In the genomic region with DNA sequence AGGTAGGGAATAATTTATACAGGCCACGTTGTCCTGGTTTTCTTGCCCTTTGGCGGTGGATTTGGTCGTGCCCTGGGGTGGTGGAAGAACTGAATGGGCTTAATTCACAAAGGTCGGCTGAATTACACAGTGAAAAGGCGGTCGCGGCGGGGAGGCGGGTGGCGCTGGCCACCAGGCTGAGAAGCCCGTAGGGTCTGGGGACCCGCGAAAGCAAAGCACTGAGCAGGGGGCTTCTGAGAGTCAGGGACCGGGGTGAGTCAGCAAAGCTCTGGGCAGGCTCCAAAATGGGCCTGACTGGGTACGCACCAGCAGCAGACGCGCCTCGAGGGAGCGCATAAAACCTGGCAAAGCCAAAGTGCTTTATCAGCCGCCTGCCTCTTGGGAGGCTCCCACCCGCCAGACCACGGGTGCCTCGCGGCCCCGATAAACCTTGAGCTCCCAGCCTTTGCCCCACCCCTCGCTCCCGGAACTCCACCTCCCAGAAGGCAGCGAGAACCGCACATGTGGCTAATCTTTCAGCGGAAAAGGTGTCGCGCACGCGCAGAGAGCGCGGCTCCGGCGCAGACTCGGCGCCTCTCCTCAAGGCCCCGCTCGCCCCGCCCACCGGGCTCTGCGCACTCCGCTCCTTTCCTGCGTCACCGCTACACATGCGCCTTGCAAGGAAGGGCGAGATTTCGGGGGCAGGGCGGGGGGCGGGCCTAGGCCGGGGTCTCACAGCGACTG, we compare ENCODE assay signal across 1 cellular context.
A peak's percentile ranks its signal among the peaks of the same experiment; 100 is the strongest.
TF ChIP-seq lines count a peak whose summit lies in the region.

No MANE protein-coding gene starts in this region.

TF ChIP-seq in SK-N-SH, 30 proteins besides CTCF, POLR2A, EP300 and RAD21 (continued from another document):
- TF ChIP-seq, protein P1, sequence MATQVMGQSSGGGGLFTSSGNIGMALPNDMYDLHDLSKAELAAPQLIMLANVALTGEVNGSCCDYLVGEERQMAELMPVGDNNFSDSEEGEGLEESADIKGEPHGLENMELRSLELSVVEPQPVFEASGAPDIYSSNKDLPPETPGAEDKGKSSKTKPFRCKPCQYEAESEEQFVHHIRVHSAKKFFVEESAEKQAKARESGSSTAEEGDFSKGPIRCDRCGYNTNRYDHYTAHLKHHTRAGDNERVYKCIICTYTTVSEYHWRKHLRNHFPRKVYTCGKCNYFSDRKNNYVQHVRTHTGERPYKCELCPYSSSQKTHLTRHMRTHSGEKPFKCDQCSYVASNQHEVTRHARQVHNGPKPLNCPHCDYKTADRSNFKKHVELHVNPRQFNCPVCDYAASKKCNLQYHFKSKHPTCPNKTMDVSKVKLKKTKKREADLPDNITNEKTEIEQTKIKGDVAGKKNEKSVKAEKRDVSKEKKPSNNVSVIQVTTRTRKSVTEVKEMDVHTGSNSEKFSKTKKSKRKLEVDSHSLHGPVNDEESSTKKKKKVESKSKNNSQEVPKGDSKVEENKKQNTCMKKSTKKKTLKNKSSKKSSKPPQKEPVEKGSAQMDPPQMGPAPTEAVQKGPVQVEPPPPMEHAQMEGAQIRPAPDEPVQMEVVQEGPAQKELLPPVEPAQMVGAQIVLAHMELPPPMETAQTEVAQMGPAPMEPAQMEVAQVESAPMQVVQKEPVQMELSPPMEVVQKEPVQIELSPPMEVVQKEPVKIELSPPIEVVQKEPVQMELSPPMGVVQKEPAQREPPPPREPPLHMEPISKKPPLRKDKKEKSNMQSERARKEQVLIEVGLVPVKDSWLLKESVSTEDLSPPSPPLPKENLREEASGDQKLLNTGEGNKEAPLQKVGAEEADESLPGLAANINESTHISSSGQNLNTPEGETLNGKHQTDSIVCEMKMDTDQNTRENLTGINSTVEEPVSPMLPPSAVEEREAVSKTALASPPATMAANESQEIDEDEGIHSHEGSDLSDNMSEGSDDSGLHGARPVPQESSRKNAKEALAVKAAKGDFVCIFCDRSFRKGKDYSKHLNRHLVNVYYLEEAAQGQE (IDR thresholded peaks at IDR 0.05; ENCODE audit: low read depth, low read length), result no peak
- TF ChIP-seq ELF1 (IDR thresholded peaks at IDR 0.05) (no peak; the same call in none of the 2 replicates), SMC3 (IDR thresholded peaks at IDR 0.05; ENCODE audit: low read depth, low read length) (no peak), EZH2phosphoT487 (IDR thresholded peaks at IDR 0.05; ENCODE audit: borderline replicate concordance, low read depth) (no peak), FOXM1 (IDR thresholded peaks at IDR 0.05; ENCODE audit: low read depth) (no peak), MXI1 (IDR thresholded peaks at IDR 0.05; ENCODE audit: low read depth, low read length) (peak; percentile 93), SIN3A (IDR thresholded peaks at IDR 0.05; ENCODE audit: borderline replicate concordance, low read depth, low read length) (no peak), GATA2 (CRISPR knock-in tag; IDR thresholded peaks at IDR 0.05) (no peak), POLR2AphosphoS5 (IDR thresholded peaks at IDR 0.05; ENCODE audit: low read depth, low read length) (peak; percentile 85), YY1 (IDR thresholded peaks at IDR 0.05; ENCODE audit: low read depth) (no peak), NRF1 (IDR thresholded peaks at IDR 0.05; ENCODE audit: low read depth, low read length) (peak; percentile 99), FOXJ3 (CRISPR knock-in tag; IDR thresholded peaks at IDR 0.05) (no peak), RFX5 (IDR thresholded peaks at IDR 0.05; ENCODE audit: low read length) (no peak), MEF2A (IDR thresholded peaks at IDR 0.05; ENCODE audit: borderline replicate concordance, low read depth) (no peak), TEAD4 (IDR thresholded peaks at IDR 0.05; ENCODE audit: borderline replicate concordance, insufficient read depth) (no peak), NFIC (IDR thresholded peaks at IDR 0.05; ENCODE audit: borderline replicate concordance) (no peak), JUND (IDR thresholded peaks at IDR 0.05) (0 out of 2 replicates have a peak, but pooled peaks have one; percentile 39), TCF12 (IDR thresholded peaks at IDR 0.05) (no peak; the same call in 1 of the 2 replicates), GABPA (IDR thresholded peaks at IDR 0.05; ENCODE audit: low read depth) (no peak), FOSL2 (IDR thresholded peaks at IDR 0.05; ENCODE audit: borderline replicate concordance, low read depth) (no peak)
- TF ChIP-seq, protein P2, sequence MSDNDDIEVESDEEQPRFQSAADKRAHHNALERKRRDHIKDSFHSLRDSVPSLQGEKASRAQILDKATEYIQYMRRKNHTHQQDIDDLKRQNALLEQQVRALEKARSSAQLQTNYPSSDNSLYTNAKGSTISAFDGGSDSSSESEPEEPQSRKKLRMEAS (IDR thresholded peaks at IDR 0.05; ENCODE audit: low read depth), result peak; percentile 96
- TF ChIP-seq, protein P3, sequence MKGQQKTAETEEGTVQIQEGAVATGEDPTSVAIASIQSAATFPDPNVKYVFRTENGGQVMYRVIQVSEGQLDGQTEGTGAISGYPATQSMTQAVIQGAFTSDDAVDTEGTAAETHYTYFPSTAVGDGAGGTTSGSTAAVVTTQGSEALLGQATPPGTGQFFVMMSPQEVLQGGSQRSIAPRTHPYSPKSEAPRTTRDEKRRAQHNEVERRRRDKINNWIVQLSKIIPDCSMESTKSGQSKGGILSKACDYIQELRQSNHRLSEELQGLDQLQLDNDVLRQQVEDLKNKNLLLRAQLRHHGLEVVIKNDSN (IDR thresholded peaks at IDR 0.05; ENCODE audit: borderline replicate concordance, low read depth), result peak; percentile 75; the same call in 1 of the 2 replicates
- TF ChIP-seq, protein P4, sequence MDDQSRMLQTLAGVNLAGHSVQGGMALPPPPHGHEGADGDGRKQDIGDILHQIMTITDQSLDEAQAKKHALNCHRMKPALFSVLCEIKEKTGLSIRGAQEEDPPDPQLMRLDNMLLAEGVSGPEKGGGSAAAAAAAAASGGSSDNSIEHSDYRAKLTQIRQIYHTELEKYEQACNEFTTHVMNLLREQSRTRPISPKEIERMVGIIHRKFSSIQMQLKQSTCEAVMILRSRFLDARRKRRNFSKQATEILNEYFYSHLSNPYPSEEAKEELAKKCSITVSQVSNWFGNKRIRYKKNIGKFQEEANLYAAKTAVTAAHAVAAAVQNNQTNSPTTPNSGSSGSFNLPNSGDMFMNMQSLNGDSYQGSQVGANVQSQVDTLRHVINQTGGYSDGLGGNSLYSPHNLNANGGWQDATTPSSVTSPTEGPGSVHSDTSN (IDR thresholded peaks at IDR 0.05), result peak; percentile 41
- TF ChIP-seq, protein P5, sequence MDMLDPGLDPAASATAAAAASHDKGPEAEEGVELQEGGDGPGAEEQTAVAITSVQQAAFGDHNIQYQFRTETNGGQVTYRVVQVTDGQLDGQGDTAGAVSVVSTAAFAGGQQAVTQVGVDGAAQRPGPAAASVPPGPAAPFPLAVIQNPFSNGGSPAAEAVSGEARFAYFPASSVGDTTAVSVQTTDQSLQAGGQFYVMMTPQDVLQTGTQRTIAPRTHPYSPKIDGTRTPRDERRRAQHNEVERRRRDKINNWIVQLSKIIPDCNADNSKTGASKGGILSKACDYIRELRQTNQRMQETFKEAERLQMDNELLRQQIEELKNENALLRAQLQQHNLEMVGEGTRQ (IDR thresholded peaks at IDR 0.05; ENCODE audit: borderline replicate concordance, low read depth, low read length), result 0 out of 2 replicates have a peak, but pooled peaks have one; percentile 3
- TF ChIP-seq, protein P6, sequence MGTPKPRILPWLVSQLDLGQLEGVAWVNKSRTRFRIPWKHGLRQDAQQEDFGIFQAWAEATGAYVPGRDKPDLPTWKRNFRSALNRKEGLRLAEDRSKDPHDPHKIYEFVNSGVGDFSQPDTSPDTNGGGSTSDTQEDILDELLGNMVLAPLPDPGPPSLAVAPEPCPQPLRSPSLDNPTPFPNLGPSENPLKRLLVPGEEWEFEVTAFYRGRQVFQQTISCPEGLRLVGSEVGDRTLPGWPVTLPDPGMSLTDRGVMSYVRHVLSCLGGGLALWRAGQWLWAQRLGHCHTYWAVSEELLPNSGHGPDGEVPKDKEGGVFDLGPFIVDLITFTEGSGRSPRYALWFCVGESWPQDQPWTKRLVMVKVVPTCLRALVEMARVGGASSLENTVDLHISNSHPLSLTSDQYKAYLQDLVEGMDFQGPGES (IDR thresholded peaks at IDR 0.05; ENCODE audit: low read depth, low read length), result no peak
